In the genomic region with DNA sequence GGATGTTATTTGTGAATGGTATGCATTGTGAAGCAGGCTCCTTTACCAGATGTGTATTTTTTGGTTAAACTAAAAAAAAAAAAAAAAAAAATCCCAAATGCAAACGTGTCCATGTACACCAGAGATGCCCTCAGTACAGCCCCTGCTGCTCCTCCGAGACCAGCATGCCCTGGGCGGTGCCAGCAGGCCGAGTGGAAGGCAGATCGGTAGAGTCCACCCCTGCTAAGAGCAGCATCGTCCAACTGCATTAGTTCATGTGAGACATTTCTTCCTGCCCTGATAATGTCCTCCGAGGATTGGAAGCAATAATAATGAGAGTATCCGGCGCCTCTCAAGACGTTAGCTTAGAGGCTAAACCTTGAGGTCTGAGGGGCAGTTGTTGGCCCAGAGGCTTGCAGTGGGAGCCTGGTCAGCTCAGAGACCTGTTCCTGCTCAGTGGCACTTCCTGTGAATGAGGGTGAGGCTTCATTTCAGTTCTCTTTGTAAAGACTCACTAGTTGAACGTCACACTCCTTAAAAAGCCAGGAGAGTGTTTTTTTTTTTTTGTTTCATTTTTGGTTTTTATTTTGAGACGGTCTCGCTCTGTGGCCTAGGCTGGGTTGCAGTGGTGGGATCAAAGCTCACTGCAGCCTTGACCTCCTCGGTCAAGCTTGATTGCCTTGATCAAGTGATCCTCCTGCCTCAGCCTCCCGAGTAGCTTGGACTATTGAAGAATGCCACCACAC, we compare ENCODE assay signal across 10 cellular contexts. TPM values are rescaled to one million over a fixed set of nuclear protein-coding genes. Genes with fewer than 3 reads are reported as not detected.
DNase-seq lines count a peak whose midpoint lies in the region; ATAC-seq and TF ChIP-seq lines count a peak whose summit lies in the region.
"Had no signal": no experiment of that assay in that cellular context is flagged by ENCODE, and none has a peak within 500 bp of the region (broad histone marks: within the 10 kb centered on the region; RNA-seq: fewer than 3 reads in every experiment).

No MANE protein-coding gene starts in this region.

- no peaks in the 10 kb centered on the region for H3K36me3 ChIP-seq in right lobe of liver

- DNase-seq in right lobe of liver (no peak), NK-92 (lab: John Stamatoyannopoulos, UW; ENCODE audit: unreplicated experiment) (no peak), HEK293T (ENCODE audit: extremely low spot score) (no peak)
- DNase-seq in stimulated activated CD4-positive, alpha-beta T cell treated with anti-CD3 and anti-CD28 coated beads, Interleukin-2, amount 100 ng/mL, for 48 hours, result no peak
- no peak for DNase-seq in stimulated activated naive CD4-positive, alpha-beta T cell treated with Interleukin-2 at 50 U/mL for 16 hours (lab: John Stamatoyannopoulos, UW)
- DNase-seq: hypothalamus had no signal

- no peak for TF ChIP-seq CTCF in right lobe of liver (IDR thresholded peaks at IDR 0.05)

- POLR2A ChIA-PET in HEK293T (lab: Yijun Ruan, JAX), result no interaction called here

- no peaks in the 10 kb centered on the region for H3K9me3 ChIP-seq in right lobe of liver

- H3K27me3 ChIP-seq in right lobe of liver, result no peaks in the 10 kb centered on the region

- H3K27ac ChIP-seq in right lobe of liver, result peak overlapping the region in 1 of 3 donors; percentile 26

- CTCF ChIA-PET in HEK293T (lab: Yijun Ruan, JAX), result interaction anchor here (1.5 kb wide), 1 partner anchor 250 kb away, joined by 5 read pairs; no protein-coding TSS in a partner anchor

- WGBS in right lobe of liver (ENCODE audit: insufficient coverage, low coverage, low lambda C conversion rate, missing lambda C conversion rate), result 66% methylated on average over 10 of the region's 15 CpGs

- ATAC-seq in GM18499 (IDR thresholded peaks at IDR 0.05; ENCODE audit: insufficient read depth, unreplicated experiment), result peak; percentile 58
- peak; percentile 70 for ATAC-seq in GM21367 (IDR thresholded peaks at IDR 0.05; ENCODE audit: unreplicated experiment)
- peak; percentile 47 for ATAC-seq in HG03457 (IDR thresholded peaks at IDR 0.05; ENCODE audit: unreplicated experiment)
- ATAC-seq in right lobe of liver, result peak; percentile 24 to 75 (median 34)

- intact Hi-C loops in right lobe of liver (cut with DNase I), result no loop called here

- no peak overlapping the region for H3K4me3 ChIP-seq in right lobe of liver
- H3K4me3 ChIP-seq: smooth muscle cell had no signal

- peaks cover 0 to 2% (median 0%) of the 10 kb centered on the region in 4 donors for H3K4me1 ChIP-seq in right lobe of liver

- TF ChIP-seq POLR2A in right lobe of liver (IDR thresholded peaks at IDR 0.05), result no peak

TF ChIP-seq in HEK293T, 16 proteins besides CTCF, POLR2A, EP300 and RAD21:
- TF ChIP-seq HDGF (IDR thresholded peaks at IDR 0.05; ENCODE audit: borderline replicate concordance) (no peak), BHLHE40 (IDR thresholded peaks at IDR 0.05; ENCODE audit: borderline replicate concordance) (no peak), TARDBP (IDR thresholded peaks at IDR 0.05) (no peak), FOXK2 (IDR thresholded peaks at IDR 0.05) (no peak), FOXA1 (IDR thresholded peaks at IDR 0.05) (no peak), CTBP1 (IDR thresholded peaks at IDR 0.05; ENCODE audit: borderline replicate concordance) (no peak), SUZ12 (IDR thresholded peaks at IDR 0.05) (no peak), PKNOX1 (IDR thresholded peaks at IDR 0.05) (no peak), L3MBTL2 (conservative IDR thresholded peaks at IDR 0.05) (no peak), NFRKB (IDR thresholded peaks at IDR 0.05) (no peak), ARNT (IDR thresholded peaks at IDR 0.05) (no peak), FOXM1 (IDR thresholded peaks at IDR 0.05; ENCODE audit: borderline replicate concordance) (no peak), LEF1 (IDR thresholded peaks at IDR 0.05; ENCODE audit: borderline replicate concordance) (no peak), SP1 (IDR thresholded peaks at IDR 0.05) (no peak)

RNA-seq across cellular contexts. Expression of gene SLC66A3, which starts 5.6 kb away (rescaled TPM):
- 10 to 100 TPM in 2 of 6 experiments, 1 to 10 TPM in 4; 4.9 to 16.1 (median 8.8) TPM for total RNA-seq in right lobe of liver
